In genomic region chr15:62306851-62307504, GRCh38 we compare ENCODE assay signal across 8 cellular contexts.
DNase-seq lines count a peak whose midpoint lies in the region; ATAC-seq, FAIRE-seq and TF ChIP-seq lines count a peak whose summit lies in the region.

No MANE protein-coding gene starts in this region.

- H3K36me3 Mint-ChIP-seq in Caco-2 (ENCODE audit: insufficient read depth, unreplicated experiment) = no peaks in the 10 kb centered on the region
- H3K36me3 Mint-ChIP-seq in astrocyte (ENCODE audit: low read depth, unreplicated experiment) = no peaks in the 10 kb centered on the region

- H3K9ac ChIP-seq in astrocyte (ENCODE audit: low read length) = no peak overlapping the region

- H3K27ac ChIP-seq in HEK293 (ENCODE audit: extremely low read depth, low read depth, low read length) (no peak overlapping the region), astrocyte (ENCODE audit: low read depth, low read length) (no peak overlapping the region)

- H3K36me3 ChIP-seq in Caco-2 (ENCODE audit: control insufficient read depth, insufficient read depth, low read length) = no peaks in the 10 kb centered on the region
- H3K36me3 ChIP-seq in HEK293 (ENCODE audit: control insufficient read depth in 2 of 2, insufficient read depth in 1 of 2, low read length in 2 of 2) = no peaks in the 10 kb centered on the region
- no peaks in the 10 kb centered on the region for H3K36me3 ChIP-seq in astrocyte (ENCODE audit: insufficient read depth, low read length)

- H3K4me1 ChIP-seq in Caco-2 (no peaks in the 10 kb centered on the region), HEK293 (ENCODE audit: control insufficient read depth, insufficient read depth, low read length) (no peaks in the 10 kb centered on the region), astrocyte (ENCODE audit: insufficient read depth, low read length) (peaks cover 11% of the 10 kb centered on the region)

- H3K79me2 ChIP-seq in astrocyte (ENCODE audit: insufficient read depth, low read length) = no peaks in the 10 kb centered on the region

- H3K9me3 Mint-ChIP-seq in Caco-2 (ENCODE audit: unreplicated experiment) (no peaks in the 10 kb centered on the region), astrocyte (ENCODE audit: unreplicated experiment) (peaks cover 2% of the 10 kb centered on the region)

- H3K27me3 ChIP-seq in Caco-2 (replicated peaks; ENCODE audit: control insufficient read depth, insufficient read depth, low read length) = no peaks in the 10 kb centered on the region
- no peaks in the 10 kb centered on the region for H3K27me3 ChIP-seq in astrocyte (ENCODE audit: insufficient read depth, low read length)

- TF ChIP-seq CTCF in Caco-2 (IDR thresholded peaks at IDR 0.05; ENCODE audit: insufficient read depth in 1 of 2, low read depth in 1 of 2, low read length in 1 of 2, severe bottlenecking in 1 of 2, unreplicated experiment in 1 of 2) (peak; percentile 70 to 71), HEK293 (tag by site-specific recombination; IDR thresholded peaks at IDR 0.05) (peak; percentile 50; the same call in 1 of the 2 replicates), astrocyte (IDR thresholded peaks at IDR 0.05; ENCODE audit: insufficient read depth, low read depth, low read length) (peak; percentile 63)

- H3K27ac Mint-ChIP-seq in Caco-2 (ENCODE audit: unreplicated experiment) (no peak overlapping the region), astrocyte (ENCODE audit: unreplicated experiment) (peak overlapping the region; percentile 37)

- POLR2A ChIA-PET in Caco-2 (lab: Charles Lee) (no interaction called here), HEK293 (lab: Yijun Ruan, JAX) (no interaction called here)

- H3K27me3 Mint-ChIP-seq in Caco-2 (ENCODE audit: insufficient read depth, unreplicated experiment) = peaks cover 2% of the 10 kb centered on the region
- peaks cover 3% of the 10 kb centered on the region for H3K27me3 Mint-ChIP-seq in astrocyte (ENCODE audit: low read depth, unreplicated experiment)

- no peak overlapping the region for H3K4me3 Mint-ChIP-seq in Caco-2 (ENCODE audit: unreplicated experiment)
- no peak overlapping the region for H3K4me3 Mint-ChIP-seq in astrocyte (ENCODE audit: unreplicated experiment)

- ATAC-seq in GM21825 (IDR thresholded peaks at IDR 0.05; ENCODE audit: unreplicated experiment) (no peak), GM21360 (IDR thresholded peaks at IDR 0.05; ENCODE audit: unreplicated experiment) (no peak)

- FAIRE-seq in astrocyte (lab: Jason Lieb, UNC) = no peak

- H3K4me3 ChIP-seq in Caco-2 (ENCODE audit: low read depth, low read length) (no peak overlapping the region), HEK293 (ENCODE audit: low read depth, low read length) (no peak overlapping the region), astrocyte (ENCODE audit: insufficient read depth, low read depth, low read length) (no peak overlapping the region)

- peaks cover 13% of the 10 kb centered on the region; the same call in 1 of the 2 replicates for H3K9me3 ChIP-seq in Caco-2
- H3K9me3 ChIP-seq in HEK293 (ENCODE audit: control insufficient read depth, insufficient read depth, low read depth, low read length) = no peaks in the 10 kb centered on the region
- no peaks in the 10 kb centered on the region for H3K9me3 ChIP-seq in astrocyte (ENCODE audit: insufficient read depth, low read depth, low read length)

- intact Hi-C loops in Caco-2 (cut with micrococcal nuclease; ENCODE audit: unreplicated experiment) = loop anchor here (1.0 to 5.0 kb wide), 4 partner anchors 66 to 435 kb away; partner anchors contain the start of gene C2CD4A

- BruUV-seq in Caco-2 (replicated peaks; lab: Mats Ljungman, UMichigan) = no TSS peak

- peaks cover 9% of the 10 kb centered on the region for H3K4me1 Mint-ChIP-seq in Caco-2 (ENCODE audit: low read depth, unreplicated experiment)
- H3K4me1 Mint-ChIP-seq in astrocyte (ENCODE audit: low read depth, unreplicated experiment) = peaks cover 12% of the 10 kb centered on the region

- CTCF ChIA-PET in Caco-2 (lab: Charles Lee) (interaction anchor here (0.6 to 2.3 kb wide), 12 partner anchors 10 to 473 kb away, joined by 3 to 11 read pairs (median 4); partner anchors contain the start of genes C2CD4A and VPS13C), HEK293 (lab: Yijun Ruan, JAX) (interaction anchor here (0.5 to 1.5 kb wide), 27 partner anchors 10 to 1232 kb away, joined by 3 to 7 read pairs (median 3); no protein-coding TSS in a partner anchor)

- peak overlapping the region; percentile 26 for H2AFZ ChIP-seq in astrocyte (ENCODE audit: low read depth, low read length)

- DNase-seq in Caco-2 (peak; percentile 71 to 75), NCI-H526 (lab: John Stamatoyannopoulos, UW) (peak; percentile 87 to 93), astrocyte (ENCODE audit: low read depth) (peak; percentile 55), hypothalamus (lab: John Stamatoyannopoulos, UW) (peak in 28 of 51 donors; percentile 1 to 44 (median 12)), smooth muscle cell of the brain vasculature (ENCODE audit: low read depth, low spot score) (peak; percentile 50)

- peak overlapping the region; percentile 28 for H3K4me2 ChIP-seq in astrocyte (ENCODE audit: low read length)

- H4K20me1 ChIP-seq in astrocyte (ENCODE audit: insufficient read depth, low read length) = no peaks in the 10 kb centered on the region

TF ChIP-seq in HEK293, 187 proteins besides CTCF, POLR2A, EP300 and RAD21:
- no peak for TF ChIP-seq ZNF433 (tag by site-specific recombination; IDR thresholded peaks at IDR 0.05; ENCODE audit: low read depth)
- no peak for TF ChIP-seq ZNF133 (tag by site-specific recombination; IDR thresholded peaks at IDR 0.05)
- TF ChIP-seq ZNF654 (tag by site-specific recombination; IDR thresholded peaks at IDR 0.05; ENCODE audit: low read depth) = peak; percentile 70
- TF ChIP-seq ZNF660 (tag by site-specific recombination; IDR thresholded peaks at IDR 0.05) = peak; percentile 72; the same call in 1 of the 2 replicates
- no peak for TF ChIP-seq ZNF366 (tag by site-specific recombination; conservative IDR thresholded peaks at IDR 0.05)
- TF ChIP-seq ZNF2 (tag by site-specific recombination; IDR thresholded peaks at IDR 0.05) = peak; percentile 44; the same call in 1 of the 2 replicates
TF ChIP-seq in HEK293: peak in this region for 3.

Comparison
In these comparisons a context has a peak if more than half of its experiments do, and no peak if none do; other contexts are left out.
1. DNase-seq: peak in every context shown above with its lines; median percentile 90 in NCI-H526; 73 in Caco-2; 55 in astrocyte; 50 in smooth muscle cell of the brain vasculature; 12 in hypothalamus.